33 cellular contexts compared by ENCODE assay signal in the genomic region with DNA sequence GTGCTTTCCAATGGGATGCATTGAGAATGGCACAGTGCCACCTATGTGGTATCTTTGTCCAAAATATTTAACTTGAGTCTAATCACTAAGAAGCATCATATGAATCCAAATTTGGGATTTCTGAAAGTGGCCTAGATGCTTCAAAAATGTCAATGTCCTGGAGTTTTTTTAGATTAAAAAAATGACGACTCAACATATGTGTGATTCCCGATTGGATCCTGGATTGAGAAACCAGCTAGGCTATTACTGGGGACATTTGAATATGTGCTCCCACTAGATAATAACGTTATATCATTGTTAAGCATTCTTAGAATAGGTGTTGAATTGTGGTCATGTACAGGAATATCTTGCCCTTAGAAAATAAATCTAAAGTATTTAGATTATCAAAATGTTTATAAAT.
"Had no signal": no experiment of that assay in that cellular context is flagged by ENCODE, and none has a peak within 500 bp of the region (broad histone marks: within the 10 kb centered on the region; RNA-seq: fewer than 3 reads in every experiment).

No MANE protein-coding gene starts in this region.

- ATAC-seq: activated naive CD4-positive, alpha-beta T cell treated with anti-CD3 and anti-CD28 coated beads, Interleukin-2, amount 50 U/mL, for 72 hours; activated naive CD8-positive, alpha-beta T cell treated with anti-CD3 and anti-CD28 coated beads, Interleukin-2, amount 50 U/mL, for 24 hours; activated T-cell treated with anti-CD3 and anti-CD28 coated beads, Interleukin-2, amount 50 U/mL, for 4 hours; activated T-cell treated with anti-CD3 and anti-CD28 coated beads, Interleukin-2, amount 50 U/mL, for 72 hours; activated T-helper 17 cell treated with anti-CD3 and anti-CD28 coated beads, Interleukin-2, amount 50 U/mL, for 72 hours; body of pancreas had no signal

- H3K9me3 ChIP-seq: adrenal gland, ascending aorta, body of pancreas, breast epithelium had no signal

- H3K27ac ChIP-seq: adrenal gland, ascending aorta, body of pancreas, brain microvascular endothelial cell, breast epithelium, cardiac muscle cell had no signal

- H3K27me3 ChIP-seq: adrenal gland, ascending aorta, body of pancreas, brain microvascular endothelial cell, breast epithelium had no signal

- H3K4me1 ChIP-seq: adrenal gland, ascending aorta, body of pancreas, breast epithelium had no signal

- H3K36me3 ChIP-seq: adrenal gland, ascending aorta, brain microvascular endothelial cell, breast epithelium, cardiac muscle cell had no signal

- DNase-seq: activated effector memory CD4-positive, alpha-beta T cell treated with anti-CD3 and anti-CD28 coated beads, Interleukin-2, amount 50 U/mL, for 16 hours; activated effector memory CD4-positive, alpha-beta T cell treated with Interleukin-2 at 50 U/mL for 16 hours; activated gamma-delta T cell; activated gamma-delta T cell treated with Interleukin-2 at 50 U/mL for 16 hours; activated naive CD4-positive, alpha-beta T cell; activated naive CD4-positive, alpha-beta T cell treated with anti-CD3 and anti-CD28 coated beads for 36 hours; activated naive CD4-positive, alpha-beta T cell treated with anti-CD3 and anti-CD28 coated beads, Interleukin-2, amount 10 ng/mL, durations not matched to agents 7 days and 5 days; activated naive CD4-positive, alpha-beta T cell treated with anti-CD3 and anti-CD28 coated beads, Interleukin-2, amount 50 U/mL, for 16 hours; activated naive CD4-positive, alpha-beta T cell treated with Interleukin-2 at 50 U/mL for 16 hours; activated naive CD8-positive, alpha-beta T cell treated with anti-CD3 and anti-CD28 coated beads for 36 hours; activated naive CD8-positive, alpha-beta T cell treated with anti-CD3 and anti-CD28 coated beads, Interleukin-2, amount 10 ng/mL, durations not matched to agents 7 days and 5 days; activated naive CD8-positive, alpha-beta T cell treated with anti-CD3 and anti-CD28 coated beads, Interleukin-2, amount 50 U/mL, for 24 hours; activated T-cell treated with anti-CD3 and anti-CD28 coated beads, Interleukin-2, amount 50 U/mL, for 24 hours; activated T-cell treated with anti-CD3 and anti-CD28 coated beads, Interleukin-2, amount 50 U/mL, for 4 hours; activated T-cell treated with anti-CD3 and anti-CD28 coated beads, Interleukin-2, amount 50 U/mL, for 48 hours; activated T-cell treated with anti-CD3 and anti-CD28 coated beads, Interleukin-2, amount 50 U/mL, for 72 hours; adrenal gland; amniotic stem cell; amygdala; anterior cingulate cortex; aorta; body of pancreas; brain microvascular endothelial cell; caudate nucleus; central memory CD4-positive, alpha-beta T cell; cerebellar nuclear complex had no signal

- H3K4me3 ChIP-seq: adrenal gland, ascending aorta, body of pancreas, breast epithelium, cardiac muscle cell had no signal

- FAIRE-seq: astrocyte, bronchial epithelial cell had no signal
